In genomic region chr2:188599140-188599539, GRCh38 we compare ENCODE assay signal across 3 cellular contexts.
TF ChIP-seq lines count a peak whose summit lies in the region.

No MANE protein-coding gene starts in this region.

TF ChIP-seq in A549, 52 proteins besides CTCF, POLR2A, EP300 and RAD21:
- TF ChIP-seq, protein P1, sequence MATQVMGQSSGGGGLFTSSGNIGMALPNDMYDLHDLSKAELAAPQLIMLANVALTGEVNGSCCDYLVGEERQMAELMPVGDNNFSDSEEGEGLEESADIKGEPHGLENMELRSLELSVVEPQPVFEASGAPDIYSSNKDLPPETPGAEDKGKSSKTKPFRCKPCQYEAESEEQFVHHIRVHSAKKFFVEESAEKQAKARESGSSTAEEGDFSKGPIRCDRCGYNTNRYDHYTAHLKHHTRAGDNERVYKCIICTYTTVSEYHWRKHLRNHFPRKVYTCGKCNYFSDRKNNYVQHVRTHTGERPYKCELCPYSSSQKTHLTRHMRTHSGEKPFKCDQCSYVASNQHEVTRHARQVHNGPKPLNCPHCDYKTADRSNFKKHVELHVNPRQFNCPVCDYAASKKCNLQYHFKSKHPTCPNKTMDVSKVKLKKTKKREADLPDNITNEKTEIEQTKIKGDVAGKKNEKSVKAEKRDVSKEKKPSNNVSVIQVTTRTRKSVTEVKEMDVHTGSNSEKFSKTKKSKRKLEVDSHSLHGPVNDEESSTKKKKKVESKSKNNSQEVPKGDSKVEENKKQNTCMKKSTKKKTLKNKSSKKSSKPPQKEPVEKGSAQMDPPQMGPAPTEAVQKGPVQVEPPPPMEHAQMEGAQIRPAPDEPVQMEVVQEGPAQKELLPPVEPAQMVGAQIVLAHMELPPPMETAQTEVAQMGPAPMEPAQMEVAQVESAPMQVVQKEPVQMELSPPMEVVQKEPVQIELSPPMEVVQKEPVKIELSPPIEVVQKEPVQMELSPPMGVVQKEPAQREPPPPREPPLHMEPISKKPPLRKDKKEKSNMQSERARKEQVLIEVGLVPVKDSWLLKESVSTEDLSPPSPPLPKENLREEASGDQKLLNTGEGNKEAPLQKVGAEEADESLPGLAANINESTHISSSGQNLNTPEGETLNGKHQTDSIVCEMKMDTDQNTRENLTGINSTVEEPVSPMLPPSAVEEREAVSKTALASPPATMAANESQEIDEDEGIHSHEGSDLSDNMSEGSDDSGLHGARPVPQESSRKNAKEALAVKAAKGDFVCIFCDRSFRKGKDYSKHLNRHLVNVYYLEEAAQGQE (IDR thresholded peaks at IDR 0.05): no peak
- TF ChIP-seq NPAS2 (CRISPR knock-in tag; IDR thresholded peaks at IDR 0.05; ENCODE audit: borderline replicate concordance): no peak
- no peak for TF ChIP-seq FOSB (CRISPR knock-in tag; IDR thresholded peaks at IDR 0.05)
- TF ChIP-seq RNF2 (IDR thresholded peaks at IDR 0.05; ENCODE audit: borderline replicate concordance, low read depth): no peak
- TF ChIP-seq, protein P2, sequence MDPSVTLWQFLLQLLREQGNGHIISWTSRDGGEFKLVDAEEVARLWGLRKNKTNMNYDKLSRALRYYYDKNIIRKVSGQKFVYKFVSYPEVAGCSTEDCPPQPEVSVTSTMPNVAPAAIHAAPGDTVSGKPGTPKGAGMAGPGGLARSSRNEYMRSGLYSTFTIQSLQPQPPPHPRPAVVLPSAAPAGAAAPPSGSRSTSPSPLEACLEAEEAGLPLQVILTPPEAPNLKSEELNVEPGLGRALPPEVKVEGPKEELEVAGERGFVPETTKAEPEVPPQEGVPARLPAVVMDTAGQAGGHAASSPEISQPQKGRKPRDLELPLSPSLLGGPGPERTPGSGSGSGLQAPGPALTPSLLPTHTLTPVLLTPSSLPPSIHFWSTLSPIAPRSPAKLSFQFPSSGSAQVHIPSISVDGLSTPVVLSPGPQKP (IDR thresholded peaks at IDR 0.05; ENCODE audit: low read depth, low read length): no peak
- no peak for TF ChIP-seq HOXB13 (CRISPR knock-in tag; IDR thresholded peaks at IDR 0.05; ENCODE audit: low read depth)
- TF ChIP-seq GATA3 (IDR thresholded peaks at IDR 0.05; ENCODE audit: borderline replicate concordance): peak; percentile 41; the same call in 1 of the 2 replicates
- TF ChIP-seq MYC (IDR thresholded peaks at IDR 0.05; ENCODE audit: borderline replicate concordance, low read length): no peak
- TF ChIP-seq HEYL (CRISPR knock-in tag; IDR thresholded peaks at IDR 0.05): no peak
TF ChIP-seq in A549: peak in this region for 1.

TF ChIP-seq in IMR-90, 13 proteins besides CTCF, POLR2A, EP300 and RAD21:
- TF ChIP-seq USF2 (IDR thresholded peaks at IDR 0.05; ENCODE audit: low read depth, low read length) (no peak), CHD1 (IDR thresholded peaks at IDR 0.05; ENCODE audit: low read depth, low read length) (no peak), MAZ (IDR thresholded peaks at IDR 0.05; ENCODE audit: borderline replicate concordance, low read depth, low read length) (no peak), MXI1 (IDR thresholded peaks at IDR 0.05; ENCODE audit: borderline replicate concordance, low read depth, low read length) (no peak)
- TF ChIP-seq, protein P2 (IDR thresholded peaks at IDR 0.05; ENCODE audit: borderline replicate concordance, low read depth, low read length): no peak

TF ChIP-seq in endothelial cell of umbilical vein, 7 proteins besides CTCF, POLR2A, EP300 and RAD21 (continued from another document):
- TF ChIP-seq EZH2 (IDR thresholded peaks at IDR 0.05; ENCODE audit: borderline replicate concordance, low read depth, low read length, severe bottlenecking): no peak
- no peak for TF ChIP-seq JUN (IDR thresholded peaks at IDR 0.05; ENCODE audit: borderline replicate concordance, insufficient read depth, insufficient read length, low read depth)
- TF ChIP-seq POLR2AphosphoS5 (IDR thresholded peaks at IDR 0.05; ENCODE audit: insufficient read depth, low read depth, low read length): no peak
